ENCODE assay signal across 1 cellular context in the genomic region with DNA sequence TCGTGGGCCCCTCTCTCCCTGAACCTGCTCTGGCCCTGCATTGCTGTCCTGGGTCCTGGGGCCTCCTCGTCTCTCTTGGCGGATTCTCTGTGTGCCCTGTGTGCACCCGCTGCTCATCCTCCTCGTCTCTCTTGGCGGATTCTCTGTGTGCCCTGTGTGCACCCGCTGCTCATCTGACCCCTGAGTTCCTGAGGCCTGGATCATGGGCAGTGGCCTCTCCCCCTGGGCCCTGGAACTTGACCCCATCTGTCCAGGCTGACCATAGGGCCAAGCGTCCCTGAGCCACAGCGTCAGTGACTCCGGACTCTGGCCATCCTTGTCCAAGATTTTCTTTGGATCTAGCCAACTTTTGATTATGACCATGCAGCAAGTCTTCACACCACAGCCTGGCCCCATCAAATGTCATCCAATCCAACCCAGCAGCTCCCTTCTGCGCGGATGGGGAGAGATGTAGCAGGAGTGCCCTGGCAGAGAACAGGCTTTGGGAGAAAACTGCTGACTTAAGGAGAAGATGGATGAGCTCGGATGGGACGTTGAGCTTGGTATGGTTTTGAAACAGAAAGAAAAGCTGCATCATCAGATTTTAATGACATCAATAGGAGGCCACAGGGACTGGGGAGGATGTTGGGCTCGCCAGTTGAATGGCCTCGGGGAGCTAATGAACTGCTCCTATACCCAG.
TF ChIP-seq lines count a peak whose summit lies in the region.

No MANE protein-coding gene starts in this region.

TF ChIP-seq in K562, 482 proteins besides CTCF, POLR2A, EP300 and RAD21 (continued from another document):
- TF ChIP-seq, protein P1, sequence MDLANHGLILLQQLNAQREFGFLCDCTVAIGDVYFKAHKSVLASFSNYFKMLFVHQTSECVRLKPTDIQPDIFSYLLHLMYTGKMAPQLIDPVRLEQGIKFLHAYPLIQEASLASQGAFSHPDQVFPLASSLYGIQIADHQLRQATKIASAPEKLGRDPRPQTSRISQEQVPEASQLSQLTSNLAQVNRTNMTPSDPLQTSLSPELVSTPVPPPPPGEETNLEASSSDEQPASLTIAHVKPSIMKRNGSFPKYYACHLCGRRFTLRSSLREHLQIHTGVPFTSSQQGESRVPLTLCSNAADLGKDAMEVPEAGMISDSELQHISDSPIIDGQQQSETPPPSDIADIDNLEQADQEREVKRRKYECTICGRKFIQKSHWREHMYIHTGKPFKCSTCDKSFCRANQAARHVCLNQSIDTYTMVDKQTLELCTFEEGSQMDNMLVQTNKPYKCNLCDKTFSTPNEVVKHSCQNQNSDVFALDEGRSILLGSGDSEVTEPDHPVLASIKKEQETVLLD (IDR thresholded peaks at IDR 0.05) = no peak
- TF ChIP-seq CREB3 (tag; conservative IDR thresholded peaks at IDR 0.05; ENCODE audit: low read depth) = no peak
- peak; percentile 11; the same call in 1 of the 2 replicates for TF ChIP-seq MAFF (IDR thresholded peaks at IDR 0.05; ENCODE audit: low read length)
- TF ChIP-seq ESRRB (CRISPR knock-in tag; IDR thresholded peaks at IDR 0.05; ENCODE audit: borderline replicate concordance) = no peak
- TF ChIP-seq ZNF316 (IDR thresholded peaks at IDR 0.05) = peak; percentile 39; the same call in 1 of the 2 replicates
- TF ChIP-seq TFAP4 (CRISPR knock-in tag; IDR thresholded peaks at IDR 0.05; ENCODE audit: borderline replicate concordance) = no peak
- TF ChIP-seq, protein P2, sequence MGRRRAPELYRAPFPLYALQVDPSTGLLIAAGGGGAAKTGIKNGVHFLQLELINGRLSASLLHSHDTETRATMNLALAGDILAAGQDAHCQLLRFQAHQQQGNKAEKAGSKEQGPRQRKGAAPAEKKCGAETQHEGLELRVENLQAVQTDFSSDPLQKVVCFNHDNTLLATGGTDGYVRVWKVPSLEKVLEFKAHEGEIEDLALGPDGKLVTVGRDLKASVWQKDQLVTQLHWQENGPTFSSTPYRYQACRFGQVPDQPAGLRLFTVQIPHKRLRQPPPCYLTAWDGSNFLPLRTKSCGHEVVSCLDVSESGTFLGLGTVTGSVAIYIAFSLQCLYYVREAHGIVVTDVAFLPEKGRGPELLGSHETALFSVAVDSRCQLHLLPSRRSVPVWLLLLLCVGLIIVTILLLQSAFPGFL (CRISPR knock-in tag; IDR thresholded peaks at IDR 0.05) = no peak
- TF ChIP-seq ZNF584 (CRISPR knock-in tag; IDR thresholded peaks at IDR 0.05; ENCODE audit: low read depth) = no peak
- no peak for TF ChIP-seq RBBP5 (IDR thresholded peaks at IDR 0.05; ENCODE audit: borderline replicate concordance, insufficient read depth, low read length, poor library complexity, severe bottlenecking)
- peak; percentile 32 for TF ChIP-seq MAFG (tag; conservative IDR thresholded peaks at IDR 0.05)
